Comparison of ENCODE assay signal across 18 cellular contexts in genomic region chrX:152895121-152895520, GRCh38.
"Had no signal": no experiment of that assay in that cellular context is flagged by ENCODE, and none has a peak within 500 bp of the region (broad histone marks: within the 10 kb centered on the region; RNA-seq: fewer than 3 reads in every experiment).

No MANE protein-coding gene starts in this region.

- H3K4me3 ChIP-seq: heart left ventricle, left ventricle myocardium inferior, pancreas, thoracic aorta, uterus had no signal

- H3K27ac Mint-ChIP-seq: activated B cell treated with CpG ODN at 0.5 μM for 24 hours; activated CD4-positive, alpha-beta T cell treated with anti-CD3 and anti-CD28 coated beads, Interleukin-2, amount 10 ng/mL, durations not matched to agents 24 days and 14 days; activated naive CD4-positive, alpha-beta T cell treated with anti-CD3 and anti-CD28 coated beads, Interleukin-2, amount 10 ng/mL, durations not matched to agents 7 days and 5 days; activated T-helper 2 cell treated with anti-CD3 and anti-CD28 coated beads, Interferon-gamma antibody, Interleukin-2, Interleukin-4, amounts not matched to agents 10 μg/mL and 5 μg/mL and 100 μg/mL, durations not matched to agents 14 hours and 24 hours and 36 hours; memory B cell had no signal

- H3K9me3 ChIP-seq: heart left ventricle, left ventricle myocardium inferior, pancreas, thoracic aorta, uterus had no signal

- ATAC-seq: heart left ventricle; stimulated activated naive CD8-positive, alpha-beta T cell treated with anti-CD3 and anti-CD28 coated beads, Interleukin-15, amount 100 ng/mL, for 72 hours had no signal

- FAIRE-seq: islet of Langerhans, pancreas had no signal

- DNase-seq: activated B cell treated with CpG ODN at 0.5 μM for 24 hours; activated CD4-positive, alpha-beta T cell treated with anti-CD3 and anti-CD28 coated beads, Interleukin-2, amount 10 ng/mL, durations not matched to agents 24 days and 14 days; activated naive CD4-positive, alpha-beta T cell treated with anti-CD3 and anti-CD28 coated beads, Interleukin-2, amount 10 ng/mL, durations not matched to agents 7 days and 5 days; activated T-cell treated with anti-CD3 and anti-CD28 coated beads for 4 hours; central memory CD4-positive, alpha-beta T cell; foreskin melanocyte; heart left ventricle; left ventricle myocardium inferior; stimulated activated CD4-positive, alpha-beta T cell treated with anti-CD3 and anti-CD28 coated beads, Interleukin-4, amount 100 ng/mL, for 1 hour; stimulated activated CD8-positive, alpha-beta memory T cell treated with anti-CD3 and anti-CD28 coated beads, Interleukin-4, amount 100 ng/mL, for 48 hours; stimulated activated naive CD8-positive, alpha-beta T cell treated with anti-CD3 and anti-CD28 coated beads, Interleukin-15, amount 100 ng/mL, for 72 hours; T-helper 1 cell; uterus had no signal

- H3K36me3 Mint-ChIP-seq: activated naive CD4-positive, alpha-beta T cell treated with anti-CD3 and anti-CD28 coated beads, Interleukin-2, amount 10 ng/mL, durations not matched to agents 7 days and 5 days; memory B cell had no signal

- H3K27me3 ChIP-seq: uterus had no signal

- H3K4me1 ChIP-seq: left ventricle myocardium inferior, pancreas, uterus had no signal

- H3K27ac ChIP-seq: heart left ventricle, left ventricle myocardium inferior, pancreas, thoracic aorta, uterus had no signal

- H3K4me3 Mint-ChIP-seq: activated B cell treated with CpG ODN at 0.5 μM for 24 hours; activated CD4-positive, alpha-beta T cell treated with anti-CD3 and anti-CD28 coated beads, Interleukin-2, amount 10 ng/mL, durations not matched to agents 24 days and 14 days; activated naive CD4-positive, alpha-beta T cell treated with anti-CD3 and anti-CD28 coated beads, Interleukin-2, amount 10 ng/mL, durations not matched to agents 7 days and 5 days; memory B cell; stimulated activated naive CD8-positive, alpha-beta T cell treated with anti-CD3 and anti-CD28 coated beads, Interleukin-15, amount 100 ng/mL, for 72 hours had no signal

- H3K9me3 Mint-ChIP-seq: activated B cell treated with CpG ODN at 0.5 μM for 24 hours; activated CD4-positive, alpha-beta T cell treated with anti-CD3 and anti-CD28 coated beads, Interleukin-2, amount 10 ng/mL, durations not matched to agents 24 days and 14 days; activated naive CD4-positive, alpha-beta T cell treated with anti-CD3 and anti-CD28 coated beads, Interleukin-2, amount 10 ng/mL, durations not matched to agents 7 days and 5 days; activated T-helper 2 cell treated with anti-CD3 and anti-CD28 coated beads, Interferon-gamma antibody, Interleukin-2, Interleukin-4, amounts not matched to agents 10 μg/mL and 5 μg/mL and 100 μg/mL, durations not matched to agents 14 hours and 24 hours and 36 hours; memory B cell; stimulated activated naive CD8-positive, alpha-beta T cell treated with anti-CD3 and anti-CD28 coated beads, Interleukin-15, amount 100 ng/mL, for 72 hours had no signal

- H3K4me1 Mint-ChIP-seq: activated B cell treated with CpG ODN at 0.5 μM for 24 hours; activated CD4-positive, alpha-beta T cell treated with anti-CD3 and anti-CD28 coated beads, Interleukin-2, amount 10 ng/mL, durations not matched to agents 24 days and 14 days; activated naive CD4-positive, alpha-beta T cell treated with anti-CD3 and anti-CD28 coated beads, Interleukin-2, amount 10 ng/mL, durations not matched to agents 7 days and 5 days; memory B cell; stimulated activated naive CD8-positive, alpha-beta T cell treated with anti-CD3 and anti-CD28 coated beads, Interleukin-15, amount 100 ng/mL, for 72 hours had no signal

- H3K36me3 ChIP-seq: heart left ventricle, left ventricle myocardium inferior, pancreas, thoracic aorta, uterus had no signal
